Comparison of ENCODE assay signal across 17 cellular contexts in the genomic region with DNA sequence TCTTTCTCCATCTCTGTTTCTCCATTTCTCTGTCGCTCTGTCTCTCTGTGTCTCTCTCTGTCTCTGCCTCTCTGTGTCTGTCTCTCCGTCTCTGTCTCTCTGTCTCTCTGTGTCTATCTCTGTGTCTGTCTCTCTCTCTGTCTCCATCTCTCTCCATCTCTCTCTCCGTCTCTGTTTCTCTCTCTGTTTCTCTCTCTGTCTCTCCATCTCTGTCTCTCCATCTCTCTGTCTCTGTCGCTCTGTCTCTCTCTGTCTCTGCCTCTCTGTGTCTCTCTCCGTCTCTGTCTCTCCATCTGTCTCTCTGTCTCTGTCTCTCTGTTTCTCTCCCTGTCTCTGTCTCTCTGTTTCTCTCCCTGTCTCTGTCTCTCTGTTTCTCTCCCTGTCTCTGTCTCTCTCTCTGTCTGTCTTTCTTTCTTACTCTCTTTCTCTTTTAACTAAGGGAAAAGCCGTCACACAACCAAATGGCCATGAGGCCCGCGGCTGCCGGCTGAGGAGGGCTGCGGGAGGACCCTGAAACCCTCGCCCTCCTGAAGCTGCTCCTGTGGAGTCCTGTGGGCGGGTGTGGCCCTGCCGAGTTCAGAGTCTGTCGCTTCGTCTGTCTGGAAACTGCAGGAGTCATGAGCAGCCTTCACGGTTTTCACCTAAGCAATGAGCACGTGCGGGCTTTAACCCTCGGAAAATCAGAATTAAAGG. TPM values are rescaled to one million over a fixed set of nuclear protein-coding genes. Genes with fewer than 3 reads are reported as not detected.
DNase-seq lines count a peak whose midpoint lies in the region; ATAC-seq lines count a peak whose summit lies in the region.
"Had no signal": no experiment of that assay in that cellular context is flagged by ENCODE, and none has a peak within 500 bp of the region (broad histone marks: within the 10 kb centered on the region; RNA-seq: fewer than 3 reads in every experiment).

No MANE protein-coding gene starts in this region.

- H3K36me3 ChIP-seq in CD4-positive, CD25-positive, alpha-beta regulatory T cell (ENCODE audit: control insufficient read depth, insufficient read depth, low read length): peaks cover 19% of the 10 kb centered on the region
- peaks cover 0 to 60% (median 6%) of the 10 kb centered on the region in 3 experiments for H3K36me3 ChIP-seq in naive thymus-derived CD4-positive, alpha-beta T cell (ENCODE audit: control insufficient read depth in 2 of 3, insufficient read depth in 3 of 3, low read length in 3 of 3)
- no peaks in the 10 kb centered on the region for H3K36me3 ChIP-seq in aorta (ENCODE audit: control insufficient read depth in 1 of 2, insufficient read depth in 2 of 2, low read length in 1 of 2)

- ATAC-seq in CD4-positive, CD25-positive, alpha-beta regulatory T cell (ENCODE audit: low read depth in 2 of 2): no peak
- ATAC-seq in naive thymus-derived CD4-positive, alpha-beta T cell: no peak
- ATAC-seq in aorta (ENCODE audit: low FRiP score): no peak
- ATAC-seq: left colon had no signal

- H3K27me3 Mint-ChIP-seq in CD4-positive, CD25-positive, alpha-beta regulatory T cell: no peaks in the 10 kb centered on the region
- H3K27me3 Mint-ChIP-seq in activated T-helper 1 cell treated with anti-CD3 and anti-CD28 coated beads, Interleukin-12 subunit alpha, Interleukin-12 subunit beta, Interleukin-2, Interleukin-4 antibody, amounts not matched to agents 30 ng/mL and 10 ng/mL and 1 ng/mL, durations not matched to agents 14 hours and 24 hours and 36 hours (ENCODE audit: insufficient read depth): no peaks in the 10 kb centered on the region
- no peaks in the 10 kb centered on the region for H3K27me3 Mint-ChIP-seq in naive thymus-derived CD4-positive, alpha-beta T cell

- peaks cover 25% of the 10 kb centered on the region for H3K36me3 Mint-ChIP-seq in CD4-positive, CD25-positive, alpha-beta regulatory T cell
- peaks cover 29% of the 10 kb centered on the region for H3K36me3 Mint-ChIP-seq in activated T-helper 1 cell treated with anti-CD3 and anti-CD28 coated beads, Interleukin-12 subunit alpha, Interleukin-12 subunit beta, Interleukin-2, Interleukin-4 antibody, amounts not matched to agents 30 ng/mL and 10 ng/mL and 1 ng/mL, durations not matched to agents 14 hours and 24 hours and 36 hours (ENCODE audit: low read depth)
- peaks cover 9 to 21% (median 13%) of the 10 kb centered on the region in 5 donors for H3K36me3 Mint-ChIP-seq in naive thymus-derived CD4-positive, alpha-beta T cell

- intact Hi-C loops in activated T-helper 1 cell treated with anti-CD3 and anti-CD28 coated beads, Interleukin-12 subunit alpha, Interleukin-12 subunit beta, Interleukin-2, Interleukin-4 antibody, amounts not matched to agents 30 ng/mL and 10 ng/mL and 1 ng/mL, durations not matched to agents 14 hours and 24 hours and 36 hours (cut with micrococcal nuclease): no loop called here
- intact Hi-C loops in naive thymus-derived CD4-positive, alpha-beta T cell (cut with micrococcal nuclease): no loop called here
- intact Hi-C loops in aorta (cut with DNase I): no loop called here

- DNase-seq in DMS53 (lab: John Stamatoyannopoulos, UW) (peak; percentile 49), DMS53 treated with DMSO at 0.1 percent for 48 hours (lab: John Stamatoyannopoulos, UW; ENCODE audit: unreplicated experiment) (no peak), aorta (no peak), NCI-H345 (lab: John Stamatoyannopoulos, UW) (no peak), NCI-H1105 (lab: John Stamatoyannopoulos, UW) (no peak)
- no peak for DNase-seq in CD4-positive, CD25-positive, alpha-beta regulatory T cell
- DNase-seq in activated T-helper 1 cell treated with anti-CD3 and anti-CD28 coated beads, Interleukin-12 subunit alpha, Interleukin-12 subunit beta, Interleukin-2, Interleukin-4 antibody, amounts not matched to agents 30 ng/mL and 10 ng/mL and 1 ng/mL, durations not matched to agents 14 hours and 24 hours and 36 hours (ENCODE audit: low spot score): no peak
- DNase-seq in naive thymus-derived CD4-positive, alpha-beta T cell: no peak
- DNase-seq: amygdala, left colon, NCI-H2171 treated with DMSO at 0.1 percent for 48 hours had no signal

- peak overlapping the region; percentile 34 to 95 (median 91) for H3K27ac Mint-ChIP-seq in CD4-positive, CD25-positive, alpha-beta regulatory T cell
- peak overlapping the region; percentile 61 for H3K27ac Mint-ChIP-seq in activated T-helper 1 cell treated with anti-CD3 and anti-CD28 coated beads, Interleukin-12 subunit alpha, Interleukin-12 subunit beta, Interleukin-2, Interleukin-4 antibody, amounts not matched to agents 30 ng/mL and 10 ng/mL and 1 ng/mL, durations not matched to agents 14 hours and 24 hours and 36 hours
- H3K27ac Mint-ChIP-seq in naive thymus-derived CD4-positive, alpha-beta T cell: peak overlapping the region; percentile 19 to 95 (median 86)

- no peaks in the 10 kb centered on the region for H3K9me3 Mint-ChIP-seq in CD4-positive, CD25-positive, alpha-beta regulatory T cell
- H3K9me3 Mint-ChIP-seq in activated T-helper 1 cell treated with anti-CD3 and anti-CD28 coated beads, Interleukin-12 subunit alpha, Interleukin-12 subunit beta, Interleukin-2, Interleukin-4 antibody, amounts not matched to agents 30 ng/mL and 10 ng/mL and 1 ng/mL, durations not matched to agents 14 hours and 24 hours and 36 hours: no peaks in the 10 kb centered on the region
- H3K9me3 Mint-ChIP-seq in naive thymus-derived CD4-positive, alpha-beta T cell: peaks cover 0 to 8% (median 0%) of the 10 kb centered on the region in 11 donors

- no peak overlapping the region for H3K4me3 Mint-ChIP-seq in CD4-positive, CD25-positive, alpha-beta regulatory T cell
- H3K4me3 Mint-ChIP-seq in activated T-helper 1 cell treated with anti-CD3 and anti-CD28 coated beads, Interleukin-12 subunit alpha, Interleukin-12 subunit beta, Interleukin-2, Interleukin-4 antibody, amounts not matched to agents 30 ng/mL and 10 ng/mL and 1 ng/mL, durations not matched to agents 14 hours and 24 hours and 36 hours: no peak overlapping the region
- H3K4me3 Mint-ChIP-seq in naive thymus-derived CD4-positive, alpha-beta T cell: peak overlapping the region in 4 of 10 donors; percentile 9 to 73 (median 30)

- H3K4me1 Mint-ChIP-seq in CD4-positive, CD25-positive, alpha-beta regulatory T cell: peaks cover 5 to 46% (median 15%) of the 10 kb centered on the region in 4 donors
- peaks cover 27% of the 10 kb centered on the region for H3K4me1 Mint-ChIP-seq in activated T-helper 1 cell treated with anti-CD3 and anti-CD28 coated beads, Interleukin-12 subunit alpha, Interleukin-12 subunit beta, Interleukin-2, Interleukin-4 antibody, amounts not matched to agents 30 ng/mL and 10 ng/mL and 1 ng/mL, durations not matched to agents 14 hours and 24 hours and 36 hours (ENCODE audit: low read depth)
- peaks cover 18 to 57% (median 42%) of the 10 kb centered on the region in 7 donors for H3K4me1 Mint-ChIP-seq in naive thymus-derived CD4-positive, alpha-beta T cell

- CTCF ChIA-PET in naive thymus-derived CD4-positive, alpha-beta T cell (lab: Charles Lee): no interaction called here

- 88 to 90% methylated on average over 19 of the region's 19 CpGs for WGBS in aorta, 2 donors

- H3K9me3 ChIP-seq in CD4-positive, CD25-positive, alpha-beta regulatory T cell (ENCODE audit: control insufficient read depth in 2 of 2, low read length in 2 of 2): no peaks in the 10 kb centered on the region
- no peaks in the 10 kb centered on the region for H3K9me3 ChIP-seq in naive thymus-derived CD4-positive, alpha-beta T cell (ENCODE audit: control insufficient read depth in 2 of 3, low read length in 3 of 3)
- no peaks in the 10 kb centered on the region for H3K9me3 ChIP-seq in aorta (ENCODE audit: control insufficient read depth, low read length)
- H3K9me3 ChIP-seq: BLaER1 had no signal

- H3K27me3 ChIP-seq in CD4-positive, CD25-positive, alpha-beta regulatory T cell (ENCODE audit: control insufficient read depth, insufficient read depth, low read length): no peaks in the 10 kb centered on the region
- H3K27me3 ChIP-seq in naive thymus-derived CD4-positive, alpha-beta T cell (ENCODE audit: control insufficient read depth in 2 of 2, insufficient read depth in 2 of 2, low read length in 2 of 2): no peaks in the 10 kb centered on the region
- H3K27me3 ChIP-seq in aorta (ENCODE audit: control insufficient read depth in 1 of 2, insufficient read depth in 2 of 2, low read length in 1 of 2): no peaks in the 10 kb centered on the region
- H3K27me3 ChIP-seq: BLaER1 had no signal

- H3K4me3 ChIP-seq in CD4-positive, CD25-positive, alpha-beta regulatory T cell (ENCODE audit: low read depth, low read length): no peak overlapping the region
- no peak overlapping the region for H3K4me3 ChIP-seq in naive thymus-derived CD4-positive, alpha-beta T cell (ENCODE audit: low read length)
- H3K4me3 ChIP-seq in aorta (ENCODE audit: low read length in 2 of 2): no peak overlapping the region
- H3K4me3 ChIP-seq: BLaER1, K562, skin epidermis had no signal

- POLR2A ChIA-PET in naive thymus-derived CD4-positive, alpha-beta T cell (lab: Charles Lee): no interaction called here

- H3K27ac ChIP-seq in CD4-positive, CD25-positive, alpha-beta regulatory T cell (ENCODE audit: insufficient read depth, low read length, poor library complexity, severe bottlenecking): no peak overlapping the region
- peak overlapping the region; percentile 19 for H3K27ac ChIP-seq in naive thymus-derived CD4-positive, alpha-beta T cell (ENCODE audit: low read depth, low read length)
- no peak overlapping the region for H3K27ac ChIP-seq in aorta (ENCODE audit: low read depth in 1 of 2, low read length in 2 of 2)
- H3K27ac ChIP-seq: 22Rv1, HL-60, parathyroid adenoma had no signal

- no peaks in the 10 kb centered on the region for H3K4me1 ChIP-seq in CD4-positive, CD25-positive, alpha-beta regulatory T cell (ENCODE audit: control insufficient read depth, insufficient read depth, low read length, poor library complexity, severe bottlenecking)
- H3K4me1 ChIP-seq in naive thymus-derived CD4-positive, alpha-beta T cell (ENCODE audit: control insufficient read depth in 2 of 2, insufficient read depth in 2 of 2, low read length in 2 of 2): peaks cover 0 to 4% of the 10 kb centered on the region in 2 donors
- H3K4me1 ChIP-seq in aorta (ENCODE audit: control insufficient read depth in 1 of 2, insufficient read depth in 2 of 2, low read length in 2 of 2): no peaks in the 10 kb centered on the region
- H3K4me1 ChIP-seq: parathyroid adenoma had no signal

RNA-seq across cellular contexts. Expression of gene NFATC1, which starts 29.3 kb away (rescaled TPM):
- 64.7 TPM for total RNA-seq in CD4-positive, CD25-positive, alpha-beta regulatory T cell
- 10 to 100 TPM; 13.1 to 23.8 (median 19.2) TPM for polyA plus RNA-seq in CD4-positive, CD25-positive, alpha-beta regulatory T cell
- 102 and 103 TPM in 2 replicates for total RNA-seq in activated T-helper 1 cell treated with anti-CD3 and anti-CD28 coated beads, Interleukin-12 subunit alpha, Interleukin-12 subunit beta, Interleukin-2, Interleukin-4 antibody, amounts not matched to agents 30 ng/mL and 10 ng/mL and 1 ng/mL, durations not matched to agents 14 hours and 24 hours and 36 hours
- 10 to 100 TPM; 44.3 to 87.2 (median 53.8) TPM for total RNA-seq in naive thymus-derived CD4-positive, alpha-beta T cell
- 10 to 100 TPM; 27.1 to 49.9 TPM for polyA plus RNA-seq in naive thymus-derived CD4-positive, alpha-beta T cell
- total RNA-seq in aorta: 10 to 100 TPM; 37.2 to 39.2 TPM
- 1 to 10 TPM; 2.0 to 7.2 TPM for polyA plus RNA-seq in aorta
